10 cellular contexts compared by ENCODE assay signal in the genomic region with DNA sequence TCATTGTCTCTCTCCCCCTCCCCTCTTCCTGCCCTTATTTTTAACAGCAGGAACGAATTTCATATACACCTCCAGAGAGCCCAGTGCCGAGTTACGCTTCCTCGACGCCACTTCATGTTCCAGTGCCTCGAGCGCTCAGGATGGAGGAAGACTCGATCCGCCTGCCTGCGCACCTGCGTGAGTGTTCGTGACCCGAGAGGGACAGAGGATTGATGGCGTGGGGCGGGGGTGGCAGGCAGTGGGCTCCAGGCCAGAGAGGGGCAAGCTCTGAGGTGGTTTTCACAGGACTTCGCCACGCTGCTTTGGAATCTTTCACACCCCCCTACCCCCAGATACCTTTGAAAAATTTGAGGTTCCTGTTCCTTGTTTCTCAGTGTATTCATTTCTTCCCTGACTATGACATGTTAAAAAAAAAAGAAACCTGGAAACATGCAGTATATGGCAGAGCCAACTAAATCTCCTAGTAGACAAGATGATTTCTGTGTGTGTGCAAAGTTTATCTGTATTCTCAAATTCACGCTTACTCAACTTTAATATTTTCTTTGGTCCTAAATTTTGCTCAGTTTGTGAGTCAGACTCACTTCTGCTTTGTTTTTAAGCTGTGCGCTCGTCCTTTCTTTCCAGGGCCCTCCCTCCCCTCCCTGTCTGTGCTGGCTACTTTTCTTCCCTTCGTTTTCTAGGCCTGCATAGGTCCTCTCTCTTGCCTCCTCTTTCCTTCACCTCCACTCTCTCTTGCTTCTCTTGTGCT.
DNase-seq lines count a peak whose midpoint lies in the region; FAIRE-seq and TF ChIP-seq lines count a peak whose summit lies in the region.
"Had no signal": no experiment of that assay in that cellular context is flagged by ENCODE, and none has a peak within 500 bp of the region (broad histone marks: within the 10 kb centered on the region; RNA-seq: fewer than 3 reads in every experiment).

No MANE protein-coding gene starts in this region.

- no TSS peak for BruUV-seq in Calu3 (replicated peaks; lab: Mats Ljungman, UMichigan)

- H3K9ac ChIP-seq in OCI-LY3 (ENCODE audit: low read length) = peak overlapping the region; percentile 93

- H3K36me3 ChIP-seq in OCI-LY3 (replicated peaks; ENCODE audit: low read depth, low read length) (peaks cover 5% of the 10 kb centered on the region), esophagus squamous epithelium (peaks cover 0 to 51% (median 0%) of the 10 kb centered on the region in 3 donors), suprapubic skin (peaks cover 18% of the 10 kb centered on the region)

- intact Hi-C loops in esophagus squamous epithelium (cut with DNase I) (no loop called here), Calu3 (cut with micrococcal nuclease; ENCODE audit: unreplicated experiment) (no loop called here)

- TF ChIP-seq POLR2A in esophagus squamous epithelium (IDR thresholded peaks at IDR 0.05) (no peak), suprapubic skin (IDR thresholded peaks at IDR 0.05) (no peak)

- H3K27me3 Mint-ChIP-seq in IgD-negative memory B cell (no peaks in the 10 kb centered on the region), Calu3 (ENCODE audit: unreplicated experiment) (no peaks in the 10 kb centered on the region)

- H3K4me1 ChIP-seq in OCI-LY3 (ENCODE audit: low read length) (peaks cover 100% of the 10 kb centered on the region), esophagus squamous epithelium (peaks cover 2 to 53% (median 3%) of the 10 kb centered on the region in 3 donors), suprapubic skin (peaks cover 4% of the 10 kb centered on the region)

- no peaks in the 10 kb centered on the region for H3K9me3 Mint-ChIP-seq in IgD-negative memory B cell
- H3K9me3 Mint-ChIP-seq in Calu3 (ENCODE audit: low read depth, unreplicated experiment) = no peaks in the 10 kb centered on the region

- peak overlapping the region; percentile 19 to 94 (median 73) for H3K27ac Mint-ChIP-seq in IgD-negative memory B cell
- H3K27ac Mint-ChIP-seq in Calu3 (ENCODE audit: unreplicated experiment) = no peak overlapping the region

- no peak for TF ChIP-seq EP300 in suprapubic skin (IDR thresholded peaks at IDR 0.05)

- 78 to 85% methylated on average over 17 of the region's 21 CpGs for WGBS in esophagus squamous epithelium, 2 donors
- 85% methylated on average over 21 of the region's 21 CpGs for WGBS in suprapubic skin

- H3K27ac ChIP-seq in OCI-LY3 (ENCODE audit: low read length) (peak overlapping the region; percentile 96), esophagus squamous epithelium (peak overlapping the region; percentile 32 to 84 (median 78)), suprapubic skin (peak overlapping the region; percentile 0)

- CTCF ChIA-PET in Calu3 (lab: Charles Lee) = no interaction called here

- no peak overlapping the region for H2AFZ ChIP-seq in OCI-LY3 (ENCODE audit: low read depth, low read length)

- H3K4me3 Mint-ChIP-seq in IgD-negative memory B cell = peak overlapping the region in 3 of 4 donors; percentile 42 to 78 (median 65)
- no peak overlapping the region for H3K4me3 Mint-ChIP-seq in Calu3 (ENCODE audit: low read depth, unreplicated experiment)

- H3K4me3 ChIP-seq in OCI-LY3 (ENCODE audit: low read length) = peak overlapping the region; percentile 61
- H3K4me3 ChIP-seq in esophagus squamous epithelium = no peak overlapping the region
- H3K4me3 ChIP-seq in suprapubic skin = no peak overlapping the region
- H3K4me3 ChIP-seq: adrenal gland had no signal

- H4K20me1 ChIP-seq in OCI-LY3 (ENCODE audit: insufficient read depth, low read length) = no peaks in the 10 kb centered on the region

- peaks cover 40 to 65% (median 57%) of the 10 kb centered on the region in 3 donors for H3K4me1 Mint-ChIP-seq in IgD-negative memory B cell
- peaks cover 51% of the 10 kb centered on the region for H3K4me1 Mint-ChIP-seq in Calu3 (ENCODE audit: low read depth, unreplicated experiment)

- H3K36me3 Mint-ChIP-seq in IgD-negative memory B cell (peaks cover 9% of the 10 kb centered on the region), Calu3 (ENCODE audit: insufficient read depth, unreplicated experiment) (peaks cover 35% of the 10 kb centered on the region)

- no peaks in the 10 kb centered on the region for H3K27me3 ChIP-seq in OCI-LY3 (ENCODE audit: low read depth, low read length)
- H3K27me3 ChIP-seq in esophagus squamous epithelium = no peaks in the 10 kb centered on the region
- H3K27me3 ChIP-seq in suprapubic skin = no peaks in the 10 kb centered on the region
- H3K27me3 ChIP-seq: adrenal gland had no signal

- peak overlapping the region; percentile 72 for H3K4me2 ChIP-seq in OCI-LY3 (ENCODE audit: low read length)

- DNase-seq in esophagus squamous epithelium (lab: John Stamatoyannopoulos, UW) = no peak
- no peak for DNase-seq in suprapubic skin (ENCODE audit: low spot score in 2 of 2)
- no peak for DNase-seq in HTR-8/SVneo (ENCODE audit: insufficient read length, low spot score)
- DNase-seq in Calu3 = no peak
- no peak for DNase-seq in T1000 (lab: John Stamatoyannopoulos, UW)
- DNase-seq: adrenal gland had no signal

- no peak for FAIRE-seq in HTR-8/SVneo (lab: Jason Lieb, UNC)
- FAIRE-seq: frontal cortex, islet of Langerhans had no signal

- no peak for TF ChIP-seq CTCF in OCI-LY3 (IDR thresholded peaks at IDR 0.05; ENCODE audit: low read depth, low read length)
- TF ChIP-seq CTCF in esophagus squamous epithelium (IDR thresholded peaks at IDR 0.05) = no peak
- no peak for TF ChIP-seq CTCF in suprapubic skin (IDR thresholded peaks at IDR 0.05)
- no peak for TF ChIP-seq CTCF in Calu3 (IDR thresholded peaks at IDR 0.05; ENCODE audit: unreplicated experiment)

- peaks cover 92% of the 10 kb centered on the region for H3K79me2 ChIP-seq in OCI-LY3 (ENCODE audit: low read length)

- H3K9me3 ChIP-seq in OCI-LY3 (ENCODE audit: insufficient read depth, low read length) (no peaks in the 10 kb centered on the region), esophagus squamous epithelium (no peaks in the 10 kb centered on the region), suprapubic skin (no peaks in the 10 kb centered on the region)
- H3K9me3 ChIP-seq: adrenal gland had no signal

Comparison
In these comparisons a context has a peak if more than half of its experiments do, and no peak if none do; other contexts are left out.
1. H3K27ac ChIP-seq: peak in every context shown above with its lines; median percentile 96 in OCI-LY3; 78 in esophagus squamous epithelium; 0 in suprapubic skin.